8 cellular contexts compared by ENCODE assay signal in genomic region chr17:10316986-10317834, GRCh38. TPM values are rescaled to one million over a fixed set of nuclear protein-coding genes. Genes with fewer than 3 reads are reported as not detected.
A peak's percentile ranks its signal among the peaks of the same experiment; 100 is the strongest.
DNase-seq lines count a peak whose midpoint lies in the region; ATAC-seq and TF ChIP-seq lines count a peak whose summit lies in the region.

No MANE protein-coding gene starts in this region.

- no peak overlapping the region for H3K27ac Mint-ChIP-seq in natural killer cell

- peak in 2 of 6 experiments; percentile 49 to 55 for TF ChIP-seq CTCF in Peyer's patch (IDR thresholded peaks at IDR 0.05)
- TF ChIP-seq CTCF in dorsolateral prefrontal cortex (IDR thresholded peaks at IDR 0.05 in 54 of 56, conservative IDR thresholded peaks at IDR 0.05 in 2 of 56; ENCODE audit: low read depth in 1 of 56, partially characterized antibody in 56 of 56), result peak in 52 of 56 donors; percentile 13 to 75 (median 58)
- peak; percentile 98 for TF ChIP-seq CTCF in natural killer cell (IDR thresholded peaks at IDR 0.05)

- no peaks in the 10 kb centered on the region for H3K9me3 ChIP-seq in Peyer's patch

- TF ChIP-seq POLR2A in Peyer's patch (IDR thresholded peaks at IDR 0.05), result no peak

- intact Hi-C loops in dorsolateral prefrontal cortex (cut with DNase I) (no loop called here), natural killer cell (cut with micrococcal nuclease) (no loop called here)

- H3K4me1 Mint-ChIP-seq in natural killer cell, result peaks cover 0 to 11% of the 10 kb centered on the region in 2 donors

- H3K27ac ChIP-seq in Peyer's patch, result no peak overlapping the region
- no peak overlapping the region for H3K27ac ChIP-seq in dorsolateral prefrontal cortex

- no peak overlapping the region for H3K4me3 Mint-ChIP-seq in natural killer cell

- no peaks in the 10 kb centered on the region for H3K36me3 Mint-ChIP-seq in natural killer cell

- H3K27me3 ChIP-seq in Peyer's patch (no peaks in the 10 kb centered on the region), dorsolateral prefrontal cortex (peaks cover 0 to 3% (median 0%) of the 10 kb centered on the region in 45 donors)

- no peaks in the 10 kb centered on the region for H3K4me1 ChIP-seq in Peyer's patch

- ATAC-seq in natural killer cell, result peak; percentile 68 to 75 (median 75)
- no peak for ATAC-seq in HG02973 (IDR thresholded peaks at IDR 0.05; ENCODE audit: unreplicated experiment)

- H3K27me3 Mint-ChIP-seq in natural killer cell (ENCODE audit: low read depth in 2 of 2), result peaks cover 0 to 8% of the 10 kb centered on the region in 2 donors

- H3K9me3 Mint-ChIP-seq in natural killer cell, result no peaks in the 10 kb centered on the region

- no peaks in the 10 kb centered on the region for H3K36me3 ChIP-seq in Peyer's patch

- DNase-seq in EL (peak; percentile 60), H4 (ENCODE audit: low spot score) (peak; percentile 29), Peyer's patch (peak; percentile 23 to 80 (median 73)), dorsolateral prefrontal cortex (peak in 8 of 10 donors; percentile 11 to 75 (median 54)), natural killer cell (peak; percentile 59), hippocampal formation (lab: John Stamatoyannopoulos, UW) (no peak)
- no peak for DNase-seq in central memory CD4-positive, alpha-beta T cell

- no peak overlapping the region for H3K4me3 ChIP-seq in Peyer's patch
- no peak overlapping the region for H3K4me3 ChIP-seq in dorsolateral prefrontal cortex

RNA-seq across cellular contexts. Expression of gene MYH13, which starts 55.6 kb away (rescaled TPM):
- total RNA-seq in H4 (2014; rRNA removed; shearing (Covaris generic)), result not detected in 2 replicates
- total RNA-seq in Peyer's patch (10 to 100 TPM in 1 of 4 donors, under 1 TPM in 1, not detected in 2; 0.19 to 11.6 TPM), dorsolateral prefrontal cortex (under 1 TPM in 43 of 120 experiments, not detected in 77; 0.07 to 0.22 (median 0.12) TPM), natural killer cell (not detected)

Comparison
In these comparisons a context has a peak if more than half of its experiments do, and no peak if none do; other contexts are left out.
1. DNase-seq: peak in EL (single experiment), H4 (single experiment), Peyer's patch (3 of 3), dorsolateral prefrontal cortex (8 of 10) and natural killer cell (single experiment); none in hippocampal formation (0 of 2) and central memory CD4-positive, alpha-beta T cell (single experiment).